8 cellular contexts compared by ENCODE assay signal in genomic region chr13:113585828-113586355, GRCh38. TPM values are rescaled to one million over a fixed set of nuclear protein-coding genes. Genes with fewer than 3 reads are reported as not detected.
DNase-seq lines count a peak whose midpoint lies in the region; ATAC-seq and TF ChIP-seq lines count a peak whose summit lies in the region.

No MANE protein-coding gene starts in this region.

- H3K9me3 Mint-ChIP-seq in WTC11: no peaks in the 10 kb centered on the region
- H3K9me3 Mint-ChIP-seq in stimulated activated effector memory CD8-positive, alpha-beta T cell treated with anti-CD3 and anti-CD28 coated beads, Interleukin-12 subunit alpha, Interleukin-12 subunit beta, amount 100 ng/mL, for 72 hours: no peaks in the 10 kb centered on the region

- H3K9ac ChIP-seq in SK-N-SH: peak overlapping the region; percentile 62

- H3K79me2 ChIP-seq in SK-N-SH (ENCODE audit: insufficient read depth): peaks cover 49% of the 10 kb centered on the region

- H3K27me3 ChIP-seq in SK-N-SH (ENCODE audit: insufficient read depth): no peaks in the 10 kb centered on the region
- H3K27me3 ChIP-seq in left ventricle myocardium inferior (ENCODE audit: low read depth): no peaks in the 10 kb centered on the region
- H3K27me3 ChIP-seq in foreskin keratinocyte: no peaks in the 10 kb centered on the region

- TF ChIP-seq EP300 in SK-N-SH (IDR thresholded peaks at IDR 0.05; ENCODE audit: borderline replicate concordance in 1 of 2, low read depth in 1 of 2, low read length in 1 of 2): no peak

- ATAC-seq in SK-N-SH treated with all-trans-retinoic acid at 6 μM for 48 hours (no peak), WTC11 (no peak), foreskin keratinocyte (no peak)
- no peak for ATAC-seq in stimulated activated effector memory CD8-positive, alpha-beta T cell treated with anti-CD3 and anti-CD28 coated beads, Interleukin-12 subunit alpha, Interleukin-12 subunit beta, amount 100 ng/mL, for 72 hours

- TF ChIP-seq CTCF in SK-N-SH (IDR thresholded peaks at IDR 0.05) (no peak), WTC11 (IDR thresholded peaks at IDR 0.05) (no peak), left ventricle myocardium inferior (IDR thresholded peaks at IDR 0.05; ENCODE audit: borderline replicate concordance) (no peak), foreskin keratinocyte (conservative IDR thresholded peaks at IDR 0.05) (no peak)

- H3K4me1 ChIP-seq in SK-N-SH (ENCODE audit: control insufficient read depth in 1 of 2, insufficient read depth in 2 of 2, low read depth in 1 of 2, low read length in 1 of 2) (peaks cover 9 to 10% of the 10 kb centered on the region in 2 experiments; a peak in 3 of 4 replicates), left ventricle myocardium inferior (peaks cover 39% of the 10 kb centered on the region), foreskin keratinocyte (no peaks in the 10 kb centered on the region)

- POLR2A ChIA-PET in SK-N-SH (lab: Yijun Ruan, JAX) (no interaction called here), WTC11 (lab: Charles Lee) (interaction anchor here (0.7 kb wide), 1 partner anchor 533 kb away, joined by 4 read pairs; no protein-coding TSS in a partner anchor)

- no peaks in the 10 kb centered on the region for H3K9me3 ChIP-seq in SK-N-SH
- H3K9me3 ChIP-seq in left ventricle myocardium inferior (replicated peaks): no peaks in the 10 kb centered on the region

- intact Hi-C loops in left ventricle myocardium inferior (cut with micrococcal nuclease): no loop called here

- WGBS in SK-N-SH (ENCODE audit: low lambda C conversion rate): 73% methylated on average over 11 of the region's 11 CpGs

- peak overlapping the region; percentile 89 for H3K4me2 ChIP-seq in SK-N-SH

- H3K9me2 ChIP-seq in SK-N-SH: no peaks in the 10 kb centered on the region

- peak overlapping the region; percentile 53; the same call in 1 of the 2 replicates for H3K27ac Mint-ChIP-seq in WTC11
- peak overlapping the region; percentile 89 for H3K27ac Mint-ChIP-seq in stimulated activated effector memory CD8-positive, alpha-beta T cell treated with anti-CD3 and anti-CD28 coated beads, Interleukin-12 subunit alpha, Interleukin-12 subunit beta, amount 100 ng/mL, for 72 hours

- peak overlapping the region; percentile 56; the same call in 1 of the 2 replicates for H2AFZ ChIP-seq in SK-N-SH (ENCODE audit: low read depth)

- H3K27me3 Mint-ChIP-seq in WTC11 (ENCODE audit: low read depth): no peaks in the 10 kb centered on the region

- TF ChIP-seq RAD21 in SK-N-SH (IDR thresholded peaks at IDR 0.05; ENCODE audit: low read length): no peak

- H3F3A ChIP-seq in SK-N-SH (replicated peaks; ENCODE audit: insufficient read depth): peaks cover 6% of the 10 kb centered on the region

- peaks cover 12% of the 10 kb centered on the region for H3K4me1 Mint-ChIP-seq in WTC11
- H3K4me1 Mint-ChIP-seq in stimulated activated effector memory CD8-positive, alpha-beta T cell treated with anti-CD3 and anti-CD28 coated beads, Interleukin-12 subunit alpha, Interleukin-12 subunit beta, amount 100 ng/mL, for 72 hours: peaks cover 37% of the 10 kb centered on the region

- CTCF ChIA-PET in SK-N-SH (lab: Yijun Ruan, JAX): interaction anchor here (1.4 kb wide), 1 partner anchor 44 kb away, joined by 3 read pairs; no protein-coding TSS in a partner anchor
- CTCF ChIA-PET in WTC11 (lab: Charles Lee): interaction anchor here (1.0 kb wide), 1 partner anchor 31 kb away, joined by 4 read pairs; no protein-coding TSS in a partner anchor

- peaks cover 27% of the 10 kb centered on the region for H3K36me3 Mint-ChIP-seq in WTC11
- H3K36me3 Mint-ChIP-seq in stimulated activated effector memory CD8-positive, alpha-beta T cell treated with anti-CD3 and anti-CD28 coated beads, Interleukin-12 subunit alpha, Interleukin-12 subunit beta, amount 100 ng/mL, for 72 hours: peaks cover 56% of the 10 kb centered on the region

- H3K36me3 ChIP-seq in SK-N-SH (replicated peaks in 1 of 2; ENCODE audit: control insufficient read depth in 1 of 2, insufficient read depth in 2 of 2, low read length in 1 of 2) (peaks cover 0 to 19% of the 10 kb centered on the region in 2 experiments), left ventricle myocardium inferior (peaks cover 7% of the 10 kb centered on the region)

- H4K20me1 ChIP-seq in SK-N-SH (ENCODE audit: insufficient read depth): peaks cover 30% of the 10 kb centered on the region; the same call in 1 of the 2 replicates

- DNase-seq in SK-N-SH (no peak), WTC11 (ENCODE audit: low spot score) (no peak), left ventricle myocardium inferior (no peak), foreskin keratinocyte (no peak), NCI-H345 (lab: John Stamatoyannopoulos, UW) (no peak), SKM-1 treated with dmso at 0.1 percent for 144 hours (lab: John Stamatoyannopoulos, UW; ENCODE audit: unreplicated experiment) (no peak)
- no peak for DNase-seq in stimulated activated effector memory CD8-positive, alpha-beta T cell treated with anti-CD3 and anti-CD28 coated beads, Interleukin-12 subunit alpha, Interleukin-12 subunit beta, amount 100 ng/mL, for 72 hours (ENCODE audit: low spot score in 2 of 2)

- H3K4me3 ChIP-seq in SK-N-SH (ENCODE audit: low read depth in 2 of 2, low read length in 1 of 2) (peak overlapping the region; percentile 66 to 67), left ventricle myocardium inferior (peak overlapping the region; percentile 71)

- no peak overlapping the region for H3K27ac ChIP-seq in SK-N-SH (ENCODE audit: low read depth in 2 of 2, low read length in 1 of 2)
- no peak overlapping the region for H3K27ac ChIP-seq in left ventricle myocardium inferior (replicated peaks)
- H3K27ac ChIP-seq in foreskin keratinocyte: no peak overlapping the region

- peak overlapping the region; percentile 81 for H3K4me3 Mint-ChIP-seq in WTC11
- peak overlapping the region; percentile 81 for H3K4me3 Mint-ChIP-seq in stimulated activated effector memory CD8-positive, alpha-beta T cell treated with anti-CD3 and anti-CD28 coated beads, Interleukin-12 subunit alpha, Interleukin-12 subunit beta, amount 100 ng/mL, for 72 hours

TF ChIP-seq in SK-N-SH, 30 proteins besides CTCF, POLR2A, EP300 and RAD21 (continues in another document):
- TF ChIP-seq EZH2phosphoT487 (IDR thresholded peaks at IDR 0.05; ENCODE audit: borderline replicate concordance, low read depth): no peak
- TF ChIP-seq TAF1 (IDR thresholded peaks at IDR 0.05; ENCODE audit: borderline replicate concordance, low read depth, low read length): no peak
- no peak for TF ChIP-seq MXI1 (IDR thresholded peaks at IDR 0.05; ENCODE audit: low read depth, low read length)
- no peak for TF ChIP-seq NFIC (IDR thresholded peaks at IDR 0.05; ENCODE audit: borderline replicate concordance)
- TF ChIP-seq CHD2 (IDR thresholded peaks at IDR 0.05; ENCODE audit: low read length, partially characterized antibody): no peak
- TF ChIP-seq SMC3 (IDR thresholded peaks at IDR 0.05; ENCODE audit: low read depth, low read length): no peak

TF ChIP-seq in SK-N-SH treated with all-trans-retinoic acid at 6 μM for 48 hours, 23 proteins besides CTCF, POLR2A, EP300 and RAD21 (continues in another document):
- TF ChIP-seq, protein P1, sequence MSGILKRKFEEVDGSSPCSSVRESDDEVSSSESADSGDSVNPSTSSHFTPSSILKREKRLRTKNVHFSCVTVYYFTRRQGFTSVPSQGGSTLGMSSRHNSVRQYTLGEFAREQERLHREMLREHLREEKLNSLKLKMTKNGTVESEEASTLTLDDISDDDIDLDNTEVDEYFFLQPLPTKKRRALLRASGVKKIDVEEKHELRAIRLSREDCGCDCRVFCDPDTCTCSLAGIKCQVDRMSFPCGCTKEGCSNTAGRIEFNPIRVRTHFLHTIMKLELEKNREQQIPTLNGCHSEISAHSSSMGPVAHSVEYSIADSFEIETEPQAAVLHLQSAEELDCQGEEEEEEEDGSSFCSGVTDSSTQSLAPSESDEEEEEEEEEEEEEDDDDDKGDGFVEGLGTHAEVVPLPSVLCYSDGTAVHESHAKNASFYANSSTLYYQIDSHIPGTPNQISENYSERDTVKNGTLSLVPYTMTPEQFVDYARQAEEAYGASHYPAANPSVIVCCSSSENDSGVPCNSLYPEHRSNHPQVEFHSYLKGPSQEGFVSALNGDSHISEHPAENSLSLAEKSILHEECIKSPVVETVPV (CRISPR knock-in tag; IDR thresholded peaks at IDR 0.05): no peak

TF ChIP-seq in WTC11, 78 proteins besides CTCF, POLR2A, EP300 and RAD21 (continues in another document):
- TF ChIP-seq ZNF532 (CRISPR knock-in tag; IDR thresholded peaks at IDR 0.05; ENCODE audit: borderline replicate concordance): no peak

RNA-seq across cellular contexts. Expression of gene TFDP1, which starts 1.3 kb away (rescaled TPM):
- polyA plus RNA-seq in SK-N-SH (2012; rRNA removed): 61.4 and 76.7 TPM in 2 replicates
- 84.0 and 86.0 TPM in 2 replicates for polyA plus RNA-seq in SK-N-SH (2012; cell fraction: cytosol; rRNA removed)
- polyA plus RNA-seq in SK-N-SH (2012; cell fraction: nucleus; rRNA removed): 70.1 and 82.8 TPM in 2 replicates
- total RNA-seq in WTC11 (2021): 52.6 to 61.2 TPM (median 54.1 TPM) in 3 replicates
- total RNA-seq in left ventricle myocardium inferior: 48.7 TPM
- total RNA-seq in foreskin keratinocyte: 145 and 167 TPM in 2 replicates
- polyA plus RNA-seq in foreskin keratinocyte: 89.0 and 114 TPM in 2 replicates
